Comparison of ENCODE assay signal across 12 cellular contexts in genomic region chr15:99118801-99119546, GRCh38.
"Had no signal": no experiment of that assay in that cellular context is flagged by ENCODE, and none has a peak within 500 bp of the region (broad histone marks: within the 10 kb centered on the region; RNA-seq: fewer than 3 reads in every experiment).

No MANE protein-coding gene starts in this region.

- H3K4me1 Mint-ChIP-seq: central memory CD8-positive, alpha-beta T cell had no signal

- H3K4me3 Mint-ChIP-seq: nephron; T-helper 2 cell treated with Interferon-gamma antibody and Interleukin-4, amounts not matched to agents 5 μg/mL and 100 μg/mL, for 36 hours had no signal

- DNase-seq: activated naive CD4-positive, alpha-beta T cell treated with anti-CD3 and anti-CD28 coated beads, Interleukin-2, amount 50 U/mL, for 16 hours; activated T-cell treated with anti-CD3 and anti-CD28 coated beads, Interleukin-2, amount 50 U/mL, for 1 hour; dermis blood vessel endothelial cell; kidney glomerular epithelial cell; SJCRH30; stimulated activated CD4-positive, alpha-beta T cell treated with anti-CD3 and anti-CD28 coated beads, Interleukin-4, amount 100 ng/mL, for 4 hours; tibial artery had no signal

- H3K9me3 ChIP-seq: adrenal gland, SJCRH30, tibial artery had no signal

- H3K27ac Mint-ChIP-seq: nephron; T-helper 2 cell treated with Interferon-gamma antibody and Interleukin-4, amounts not matched to agents 5 μg/mL and 100 μg/mL, for 36 hours had no signal

- H3K9me3 Mint-ChIP-seq: central memory CD8-positive, alpha-beta T cell; nephron; T-helper 2 cell treated with Interferon-gamma antibody and Interleukin-4, amounts not matched to agents 5 μg/mL and 100 μg/mL, for 36 hours had no signal

- H3K4me3 ChIP-seq: adrenal gland, SJCRH30, skin epidermis, tibial artery had no signal

- H3K27ac ChIP-seq: adrenal gland, SJCRH30, skin epidermis had no signal

- H3K27me3 ChIP-seq: adrenal gland, SJCRH30, tibial artery had no signal
